Comparison of ENCODE assay signal across 8 cellular contexts in genomic region chr13:92806215-92806614, GRCh38.
DNase-seq lines count a peak whose midpoint lies in the region; ATAC-seq and TF ChIP-seq lines count a peak whose summit lies in the region.

No MANE protein-coding gene starts in this region.

- no peak for TF ChIP-seq CTCF in breast epithelium (IDR thresholded peaks at IDR 0.05)
- no peak for TF ChIP-seq CTCF in neural progenitor cell (IDR thresholded peaks at IDR 0.05)

- H3K4me3 ChIP-seq in breast epithelium = peak overlapping the region; percentile 27 to 47 (median 41)
- no peak overlapping the region for H3K4me3 ChIP-seq in neural progenitor cell

- intact Hi-C loops in breast epithelium (cut with DNase I; ENCODE audit: low total_unique reads) = no loop called here

- H3K9me3 Mint-ChIP-seq in neural progenitor cell = no peaks in the 10 kb centered on the region

- no peaks in the 10 kb centered on the region for H3K4me1 ChIP-seq in breast epithelium
- no peaks in the 10 kb centered on the region for H3K4me1 ChIP-seq in neural progenitor cell

- H4K20me1 ChIP-seq in neural progenitor cell (ENCODE audit: low read depth) = no peaks in the 10 kb centered on the region

- H3K79me2 ChIP-seq in neural progenitor cell (ENCODE audit: low read depth) = no peaks in the 10 kb centered on the region

- H3K36me3 Mint-ChIP-seq in neural progenitor cell = no peaks in the 10 kb centered on the region

- TF ChIP-seq POLR2A in breast epithelium (IDR thresholded peaks at IDR 0.05) = no peak

- H3K27me3 ChIP-seq in breast epithelium (no peaks in the 10 kb centered on the region), neural progenitor cell (no peaks in the 10 kb centered on the region)

- H3K4me1 Mint-ChIP-seq in neural progenitor cell = no peaks in the 10 kb centered on the region

- no peak overlapping the region for H3K4me3 Mint-ChIP-seq in neural progenitor cell

- ATAC-seq in HG03565 (IDR thresholded peaks at IDR 0.05; ENCODE audit: unreplicated experiment) (peak; percentile 69), HG02885 (IDR thresholded peaks at IDR 0.05; ENCODE audit: poor library complexity, unreplicated experiment) (no peak)

- H3K36me3 ChIP-seq in breast epithelium (no peaks in the 10 kb centered on the region), neural progenitor cell (no peaks in the 10 kb centered on the region)

- H3K27ac Mint-ChIP-seq in neural progenitor cell = no peak overlapping the region

- no peaks in the 10 kb centered on the region for H3F3A ChIP-seq in neural progenitor cell (ENCODE audit: low read depth)

- H3K27ac ChIP-seq in breast epithelium = peak overlapping the region; percentile 13 to 15
- no peak overlapping the region for H3K27ac ChIP-seq in neural progenitor cell

- H3K27me3 Mint-ChIP-seq in neural progenitor cell (ENCODE audit: insufficient read depth, low read depth) = no peaks in the 10 kb centered on the region

- no peak overlapping the region for H3K4me2 ChIP-seq in neural progenitor cell

- H3K9me3 ChIP-seq in breast epithelium (no peaks in the 10 kb centered on the region), neural progenitor cell (ENCODE audit: low read depth) (no peaks in the 10 kb centered on the region)

- peak; percentile 25 for DNase-seq in ELR (ENCODE audit: low read depth)
- DNase-seq in breast epithelium (ENCODE audit: low spot score in 2 of 2) = no peak
- no peak for DNase-seq in neural progenitor cell (ENCODE audit: low spot score)
- DNase-seq in NCI-H1694 treated with DMSO at 0.1 percent for 48 hours (lab: John Stamatoyannopoulos, UW) = no peak
- DNase-seq in activated effector memory CD4-positive, alpha-beta T cell treated with anti-CD3 and anti-CD28 coated beads, Interleukin-2, amount 50 U/mL, for 16 hours = no peak
- DNase-seq in OCI-M2 (lab: John Stamatoyannopoulos, UW; ENCODE audit: unreplicated experiment) = no peak

- H2AFZ ChIP-seq in neural progenitor cell (replicated peaks) = peak overlapping the region; percentile 63

- no peak overlapping the region for H3K9ac ChIP-seq in neural progenitor cell
